ENCODE assay signal across 14 cellular contexts in genomic region chr15:92637621-92638020, GRCh38. TPM values are rescaled to one million over a fixed set of nuclear protein-coding genes. Genes with fewer than 3 reads are reported as not detected.
DNase-seq lines count a peak whose midpoint lies in the region; ATAC-seq and TF ChIP-seq lines count a peak whose summit lies in the region.
"Had no signal": no experiment of that assay in that cellular context is flagged by ENCODE, and none has a peak within 500 bp of the region (broad histone marks: within the 10 kb centered on the region; RNA-seq: fewer than 3 reads in every experiment).

No MANE protein-coding gene starts in this region.

- H4K5ac ChIP-seq in mesendoderm (ENCODE audit: low read length) = peak overlapping the region; percentile 62

- H3K9me3 ChIP-seq in WERI-Rb-1 (ENCODE audit: severe bottlenecking) (peaks cover 12% of the 10 kb centered on the region), transverse colon (no peaks in the 10 kb centered on the region)

- H3K79me1 ChIP-seq in mesendoderm (ENCODE audit: low read length) = peaks cover 15% of the 10 kb centered on the region

- H3K4me3 ChIP-seq in WERI-Rb-1 (ENCODE audit: low read depth, low read length) (no peak overlapping the region), mesendoderm (ENCODE audit: low read length) (no peak overlapping the region), transverse colon (no peak overlapping the region)

- peak overlapping the region; percentile 82 for H3K18ac ChIP-seq in mesendoderm (ENCODE audit: low read length)

- peak overlapping the region; percentile 66 for H3K56ac ChIP-seq in mesendoderm (ENCODE audit: low read length)

- peak overlapping the region; percentile 25 for H3K9ac ChIP-seq in mesendoderm (ENCODE audit: low read length)
- H3K9ac ChIP-seq: parathyroid adenoma had no signal

- no peak for TF ChIP-seq POLR2A in transverse colon (IDR thresholded peaks at IDR 0.05)

- no peaks in the 10 kb centered on the region for H3K27me3 ChIP-seq in WERI-Rb-1 (ENCODE audit: insufficient read depth, low read depth, severe bottlenecking)
- no peaks in the 10 kb centered on the region for H3K27me3 ChIP-seq in mesendoderm (ENCODE audit: insufficient read depth, low read length, poor library complexity)
- no peaks in the 10 kb centered on the region for H3K27me3 ChIP-seq in transverse colon

- H3K36me3 ChIP-seq in WERI-Rb-1 = no peaks in the 10 kb centered on the region; the same call in 1 of the 2 replicates
- H3K36me3 ChIP-seq in mesendoderm (ENCODE audit: control insufficient read depth, insufficient read depth, low read length) = no peaks in the 10 kb centered on the region
- H3K36me3 ChIP-seq in transverse colon = no peaks in the 10 kb centered on the region

- no peak for ATAC-seq in HG02610 (IDR thresholded peaks at IDR 0.05; ENCODE audit: unreplicated experiment)
- ATAC-seq: effector memory CD8-positive, alpha-beta T cell had no signal

- TF ChIP-seq EP300 in transverse colon (IDR thresholded peaks at IDR 0.05; ENCODE audit: low read depth) = no peak

- WGBS in mesendoderm (ENCODE audit: extremely low coverage, insufficient coverage, low lambda C conversion rate) = no CpG with 5 or more reads among the region's 7 CpGs
- 75% methylated on average over 7 of the region's 7 CpGs; no CpG with 5 or more reads in 1 of the 2 donors for WGBS in transverse colon (ENCODE audit: low coverage in 1 of 2), 2 donors

- peak; percentile 37 for DNase-seq in activated CD8-positive, alpha-beta memory T cell treated with anti-CD3 and anti-CD28 coated beads for 24 hours
- DNase-seq in activated CD8-positive, alpha-beta memory T cell treated with anti-CD3 and anti-CD28 coated beads, Interleukin-2, amount 50 U/mL, for 48 hours = no peak
- DNase-seq in WERI-Rb-1 = peak; percentile 6
- DNase-seq in mesendoderm = no peak
- DNase-seq in transverse colon = no peak
- no peak for DNase-seq in medulla oblongata (ENCODE audit: extremely low spot score)
- no peak for DNase-seq in COR-L47 (lab: John Stamatoyannopoulos, UW)
- DNase-seq: AML-193; effector memory CD8-positive, alpha-beta T cell; NCI-H1930; OCI-M1; stimulated activated CD4-positive, alpha-beta T cell treated with anti-CD3 and anti-CD28 coated beads, Interleukin-2, amount 100 ng/mL, for 24 hours had no signal

- H3K4me1 ChIP-seq in mesendoderm (ENCODE audit: control insufficient read depth, low read depth, low read length) (peaks cover 22% of the 10 kb centered on the region), transverse colon (peaks cover 11 to 34% (median 24%) of the 10 kb centered on the region in 4 donors)
- H3K4me1 ChIP-seq: parathyroid adenoma had no signal

- peak overlapping the region; percentile 53 for H2AK5ac ChIP-seq in mesendoderm (ENCODE audit: low read length)

- peak overlapping the region; percentile 5 for H3K4ac ChIP-seq in mesendoderm (ENCODE audit: low read depth, low read length)

- H3K79me2 ChIP-seq in mesendoderm (ENCODE audit: control insufficient read depth, insufficient read depth, low read length) = peaks cover 74% of the 10 kb centered on the region
- H3K79me2 ChIP-seq: parathyroid adenoma had no signal

- intact Hi-C loops in transverse colon (cut with DNase I; ENCODE audit: low total_unique reads) = no loop called here

- H3K27ac ChIP-seq in WERI-Rb-1 (peak overlapping the region; percentile 92), mesendoderm (ENCODE audit: low read depth, low read length) (peak overlapping the region; percentile 60), transverse colon (peak overlapping the region; percentile 72 to 80 (median 74))
- H3K27ac ChIP-seq: parathyroid adenoma had no signal

- no peak overlapping the region for H2BK15ac ChIP-seq in mesendoderm (replicated peaks; ENCODE audit: low read depth)

- in situ Hi-C loops in transverse colon (cut with MboI; ENCODE audit: low pct_ligation_motif_present in 1 of 4, low pct_unique_long_range_greater_than_20kb in 1 of 4, low sequenced_read_pairs in 3 of 4) = no loop called here

- H4K8ac ChIP-seq in mesendoderm (ENCODE audit: low read depth, low read length) = no peak overlapping the region

- peak overlapping the region; percentile 38 for H2BK5ac ChIP-seq in mesendoderm (ENCODE audit: low read length)

- peak overlapping the region; percentile 38 for H3K23ac ChIP-seq in mesendoderm (ENCODE audit: low read length)

- H3K4me2 ChIP-seq in mesendoderm (ENCODE audit: low read length) = no peak overlapping the region

- TF ChIP-seq CTCF in WERI-Rb-1 (IDR thresholded peaks at IDR 0.05; ENCODE audit: low read depth, low read length) = no peak
- no peak for TF ChIP-seq CTCF in transverse colon (IDR thresholded peaks at IDR 0.05)

- H2BK120ac ChIP-seq in mesendoderm (ENCODE audit: low read depth, low read length) = no peak overlapping the region

RNA-seq across cellular contexts. Expression of gene FAM174B, which starts 18.0 kb away (rescaled TPM):
- 75.6 TPM for polyA plus RNA-seq in mesendoderm (2013, experiment 1 of 2)
- 71.2 TPM for polyA plus RNA-seq in mesendoderm (2013, experiment 2 of 2)
- 10 to 100 TPM; 15.4 to 75.2 (median 18.3) TPM for total RNA-seq in transverse colon

Comparison
In these comparisons a context has a peak if more than half of its experiments do, and no peak if none do; other contexts are left out.
1. DNase-seq: peak in activated CD8-positive, alpha-beta memory T cell treated with anti-CD3 and anti-CD28 coated beads for 24 hours (single experiment) and WERI-Rb-1 (single experiment); none in activated CD8-positive, alpha-beta memory T cell treated with anti-CD3 and anti-CD28 coated beads, Interleukin-2, amount 50 U/mL, for 48 hours (single experiment), mesendoderm (single experiment), transverse colon (single experiment), medulla oblongata (single experiment) and COR-L47 (single experiment).
2. Peak in every context shown above with its lines, with median percentiles within 50 percentile points of each other: H3K27ac ChIP-seq.